Comparison of ENCODE assay signal across 8 cellular contexts in the genomic region with DNA sequence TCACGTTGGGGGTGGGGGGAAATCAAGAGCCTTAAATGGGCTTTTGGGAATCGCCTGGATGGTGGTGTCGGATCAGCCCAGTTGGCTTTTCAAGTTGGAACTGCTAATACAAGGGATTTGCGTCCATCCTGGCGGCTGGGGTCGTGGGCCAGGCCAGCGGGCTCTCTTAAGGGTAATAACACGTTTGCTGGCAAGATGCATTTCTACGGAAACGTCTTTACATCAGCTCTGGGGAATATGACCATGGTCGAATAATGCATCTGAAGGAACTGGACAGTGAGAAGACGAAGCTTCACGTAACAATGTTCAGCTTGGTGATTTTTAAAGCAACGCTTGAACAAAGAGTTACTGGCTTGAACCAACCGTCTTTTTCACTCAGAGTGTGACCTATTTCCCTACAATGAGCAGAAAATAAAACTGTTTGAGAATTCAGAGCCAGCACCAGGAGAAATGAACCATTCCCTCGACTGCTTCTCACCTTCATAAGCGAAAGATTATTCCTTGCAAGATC. TPM values are rescaled to one million over a fixed set of nuclear protein-coding genes. Genes with fewer than 3 reads are reported as not detected.
DNase-seq lines count a peak whose midpoint lies in the region; ATAC-seq and TF ChIP-seq lines count a peak whose summit lies in the region.

No MANE protein-coding gene starts in this region.

- H3K9me3 Mint-ChIP-seq in neural progenitor cell = no peaks in the 10 kb centered on the region
- no peaks in the 10 kb centered on the region for H3K9me3 Mint-ChIP-seq in CD8-positive, alpha-beta T cell

- H3K4me3 ChIP-seq in neural progenitor cell = peak overlapping the region; percentile 97
- no peak overlapping the region for H3K4me3 ChIP-seq in CD8-positive, alpha-beta T cell (ENCODE audit: low read depth, low read length)

- H3F3A ChIP-seq in neural progenitor cell (ENCODE audit: low read depth) = peaks cover 24% of the 10 kb centered on the region

- DNase-seq in Right ventricle myocardium superior (peak; percentile 43), Right ventricle myocardium inferior (ENCODE audit: missing footprints) (no peak), SK-MEL-5 (ENCODE audit: low read depth, low spot score) (peak; percentile 22), fibroblast of gingiva (ENCODE audit: low read depth) (peak; percentile 6), neural progenitor cell (ENCODE audit: low spot score) (peak; percentile 67), NCI-H510A (lab: John Stamatoyannopoulos, UW) (no peak)
- no peak for DNase-seq in CD8-positive, alpha-beta T cell

- CTCF ChIA-PET in CD8-positive, alpha-beta T cell (lab: Charles Lee) = no interaction called here

- POLR2A ChIA-PET in CD8-positive, alpha-beta T cell (lab: Charles Lee) = interaction anchor here (0.5 kb wide), 1 partner anchor 32 kb away, joined by 4 read pairs; no protein-coding TSS in a partner anchor

- H3K9me3 ChIP-seq in neural progenitor cell (ENCODE audit: low read depth) = no peaks in the 10 kb centered on the region
- no peaks in the 10 kb centered on the region for H3K9me3 ChIP-seq in CD8-positive, alpha-beta T cell (ENCODE audit: low read length)

- in situ Hi-C loops in SK-MEL-5 (cut with HindIII; ENCODE audit: low pct_unique_long_range_greater_than_20kb, low sequenced_read_pairs) = no loop called here

- TF ChIP-seq CTCF in neural progenitor cell (IDR thresholded peaks at IDR 0.05) = no peak
- TF ChIP-seq CTCF in CD8-positive, alpha-beta T cell (IDR thresholded peaks at IDR 0.05) = no peak

- ATAC-seq in Right ventricle myocardium superior (ENCODE audit: poor library complexity) = no peak
- ATAC-seq in Right ventricle myocardium inferior = no peak
- ATAC-seq in GM18502 (IDR thresholded peaks at IDR 0.05; ENCODE audit: poor library complexity, unreplicated experiment) = no peak
- no peak for ATAC-seq in CD8-positive, alpha-beta T cell

- no peak overlapping the region for H2AFZ ChIP-seq in neural progenitor cell (replicated peaks)

- H3K27me3 Mint-ChIP-seq in neural progenitor cell (ENCODE audit: insufficient read depth, low read depth) = peaks cover 10% of the 10 kb centered on the region
- peaks cover 31% of the 10 kb centered on the region for H3K27me3 Mint-ChIP-seq in CD8-positive, alpha-beta T cell (ENCODE audit: low read depth)

- no peak overlapping the region for H3K9ac ChIP-seq in neural progenitor cell

- H3K79me2 ChIP-seq in neural progenitor cell (ENCODE audit: low read depth) = peaks cover 51% of the 10 kb centered on the region

- intact Hi-C loops in Right ventricle myocardium superior (cut with DNase I) = loop anchor here (5.0 to 10.0 kb wide), 3 partner anchors 291 to 548 kb away; no protein-coding TSS in a partner anchor
- intact Hi-C loops in Right ventricle myocardium inferior (cut with DNase I) = loop anchor here (5.0 to 10.0 kb wide), 8 partner anchors 52 to 981 kb away; no protein-coding TSS in a partner anchor
- intact Hi-C loops in CD8-positive, alpha-beta T cell (cut with DNase I, micrococcal nuclease) = loop anchor here in 1 of 2 experiments (5.0 kb wide), 1 partner anchor 1768 kb away; the partner anchor contains the start of genes FAM229B and TUBE1

- no peak overlapping the region for H3K27ac Mint-ChIP-seq in neural progenitor cell
- H3K27ac Mint-ChIP-seq in CD8-positive, alpha-beta T cell = no peak overlapping the region

- peak overlapping the region; percentile 92 for H3K4me2 ChIP-seq in neural progenitor cell

- H3K4me1 ChIP-seq in neural progenitor cell = peaks cover 9% of the 10 kb centered on the region
- peaks cover 41% of the 10 kb centered on the region for H3K4me1 ChIP-seq in CD8-positive, alpha-beta T cell (ENCODE audit: insufficient read depth, low read length)

- peaks cover 8% of the 10 kb centered on the region for H3K36me3 Mint-ChIP-seq in neural progenitor cell
- H3K36me3 Mint-ChIP-seq in CD8-positive, alpha-beta T cell = no peaks in the 10 kb centered on the region

- H4K20me1 ChIP-seq in neural progenitor cell (ENCODE audit: low read depth) = peaks cover 8% of the 10 kb centered on the region

- no peaks in the 10 kb centered on the region for H3K27me3 ChIP-seq in neural progenitor cell
- peaks cover 44% of the 10 kb centered on the region for H3K27me3 ChIP-seq in CD8-positive, alpha-beta T cell (ENCODE audit: insufficient read depth, low read length)

- H3K4me3 Mint-ChIP-seq in neural progenitor cell = no peak overlapping the region
- no peak overlapping the region for H3K4me3 Mint-ChIP-seq in CD8-positive, alpha-beta T cell

- H3K27ac ChIP-seq in neural progenitor cell = no peak overlapping the region
- no peak overlapping the region for H3K27ac ChIP-seq in CD8-positive, alpha-beta T cell (ENCODE audit: low read depth, low read length)

- no peaks in the 10 kb centered on the region for H3K36me3 ChIP-seq in neural progenitor cell
- H3K36me3 ChIP-seq in CD8-positive, alpha-beta T cell (ENCODE audit: insufficient read depth, low read length) = no peaks in the 10 kb centered on the region

- H3K4me1 Mint-ChIP-seq in neural progenitor cell = peaks cover 15% of the 10 kb centered on the region
- H3K4me1 Mint-ChIP-seq in CD8-positive, alpha-beta T cell (ENCODE audit: low read depth) = peaks cover 3% of the 10 kb centered on the region

RNA-seq across cellular contexts. Expression of gene MARCKS, which starts 1.6 kb away (rescaled TPM):
- total RNA-seq in Right ventricle myocardium superior (23.0 TPM), Right ventricle myocardium inferior (28.4 TPM), neural progenitor cell (ENCODE audit: low replicate concordance) (133 and 163 TPM in 2 replicates)
- 50.7 and 55.4 TPM in 2 replicates for total RNA-seq in SK-MEL-5 (2014; rRNA removed; shearing (Covaris generic))
- polyA plus RNA-seq in SK-MEL-5 (2015; cell fraction: cytosol; rRNA removed) = 33.0 and 34.1 TPM in 2 replicates
- 11.0 and 15.6 TPM in 2 replicates for polyA plus RNA-seq in SK-MEL-5 (2015; cell fraction: nucleus; rRNA removed)
- under 1 TPM; 0.35 to 0.50 TPM for total RNA-seq in CD8-positive, alpha-beta T cell

Comparison
In these comparisons a context has a peak if more than half of its experiments do, and no peak if none do; other contexts are left out.
1. DNase-seq: peak in Right ventricle myocardium superior (single experiment), SK-MEL-5 (single experiment), fibroblast of gingiva (single experiment) and neural progenitor cell (single experiment); none in Right ventricle myocardium inferior (single experiment), CD8-positive, alpha-beta T cell (0 of 7) and NCI-H510A (single experiment).
2. RNA of gene MARCKS, which starts 1.6 kb away (total RNA-seq): 133 to 163 TPM in neural progenitor cell, 50.7 to 55.4 TPM in SK-MEL-5, 28.4 TPM in Right ventricle myocardium inferior (single experiment) and 23.0 TPM in Right ventricle myocardium superior (single experiment); 0.35 to 0.50 TPM in CD8-positive, alpha-beta T cell; every median in the first group is over 10 times any median in the second.